ENCODE assay signal across 17 cellular contexts in the genomic region with DNA sequence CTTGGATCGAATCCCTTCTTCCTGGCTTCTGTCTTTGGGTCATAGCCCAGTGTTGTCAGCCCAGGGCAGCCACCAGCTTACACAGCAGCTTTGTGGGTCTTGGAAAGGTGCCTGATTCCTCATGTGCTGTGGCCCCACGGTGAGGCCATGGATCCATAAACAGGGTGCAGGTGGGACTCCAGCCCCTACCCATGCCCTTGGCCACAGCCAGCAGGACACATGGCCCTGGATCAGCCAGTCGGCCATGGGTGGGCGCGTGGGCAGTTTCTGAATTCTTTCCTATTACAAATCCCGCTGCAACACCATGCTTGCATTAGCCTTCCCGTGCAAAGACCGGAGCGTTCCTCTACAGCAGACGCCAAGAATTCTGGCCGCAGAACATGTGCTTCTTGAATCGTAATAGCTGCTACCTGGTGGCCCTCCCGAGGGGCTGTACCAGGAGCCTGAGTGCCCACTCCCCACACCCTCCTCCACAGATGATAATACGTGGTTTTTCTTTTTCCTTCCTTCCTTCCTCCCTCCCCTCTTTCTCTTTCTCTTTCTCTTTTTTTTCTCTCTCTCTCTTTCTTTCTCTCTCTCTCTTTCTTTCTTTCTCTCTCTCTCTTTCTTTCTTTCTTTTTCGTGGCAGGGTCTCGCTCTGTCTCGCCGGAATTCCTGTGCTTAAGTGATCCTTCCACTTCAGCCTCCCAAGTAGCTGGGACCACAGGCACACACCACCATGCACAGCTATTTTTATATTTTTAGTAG. TPM values are rescaled to one million over a fixed set of nuclear protein-coding genes. Genes with fewer than 3 reads are reported as not detected.
A peak's percentile ranks its signal among the peaks of the same experiment; 100 is the strongest.
DNase-seq lines count a peak whose midpoint lies in the region; ATAC-seq, FAIRE-seq and TF ChIP-seq lines count a peak whose summit lies in the region.
"Had no signal": no experiment of that assay in that cellular context is flagged by ENCODE, and none has a peak within 500 bp of the region (broad histone marks: within the 10 kb centered on the region; RNA-seq: fewer than 3 reads in every experiment).

No MANE protein-coding gene starts in this region.

- H3K4me3 ChIP-seq in HepG2 (replicated peaks in 1 of 3; ENCODE audit: insufficient read depth in 1 of 3, low read depth in 2 of 3, low read length in 3 of 3), result peak overlapping the region in 1 of 3 experiments; percentile 28; a peak in 2 of 6 replicates
- H3K4me3 ChIP-seq in HAP-1, result no peak overlapping the region

- TF ChIP-seq EP300 in HepG2 (IDR thresholded peaks at IDR 0.05; ENCODE audit: low read depth in 2 of 2, low read length in 2 of 2) (no peak), HepG2 (CRISPR knock-in tag; IDR thresholded peaks at IDR 0.05; ENCODE audit: borderline replicate concordance) (no peak)

- WGBS in HepG2 (ENCODE audit: low lambda C conversion rate), result 18% methylated on average over 16 of the region's 18 CpGs

- H3K4me2 ChIP-seq in HepG2 (ENCODE audit: low read depth, low read length), result peak overlapping the region; percentile 61

- H3K27ac Mint-ChIP-seq in stimulated activated naive CD8-positive, alpha-beta T cell treated with anti-CD3 and anti-CD28 coated beads, Interleukin-15, Interleukin-2, amounts not matched to agents 100 ng/mL and 50 ng/mL, for 24 hours, result peak overlapping the region; percentile 26

- H3K27ac ChIP-seq in HepG2 (ENCODE audit: extremely low read length, insufficient read depth, low read length), result no peak overlapping the region
- H3K27ac ChIP-seq: parathyroid adenoma had no signal

- H3K36me3 ChIP-seq in HepG2 (replicated peaks in 1 of 2; ENCODE audit: control insufficient read depth in 1 of 2, insufficient read depth in 2 of 2, low read length in 2 of 2) (no peaks in the 10 kb centered on the region), HAP-1 (replicated peaks) (no peaks in the 10 kb centered on the region)

- TF ChIP-seq CTCF in HepG2 (CRISPR knock-in tag; IDR thresholded peaks at IDR 0.05), result no peak

- no peak overlapping the region for H2AFZ ChIP-seq in HepG2 (ENCODE audit: low read length)
- H2AFZ ChIP-seq: parathyroid adenoma had no signal

- H3K27me3 Mint-ChIP-seq in stimulated activated naive CD8-positive, alpha-beta T cell treated with anti-CD3 and anti-CD28 coated beads, Interleukin-15, Interleukin-2, amounts not matched to agents 100 ng/mL and 50 ng/mL, for 24 hours, result peaks cover 25% of the 10 kb centered on the region

- ATAC-seq in stimulated activated naive CD8-positive, alpha-beta T cell treated with anti-CD3 and anti-CD28 coated beads, Interleukin-15, Interleukin-2, amounts not matched to agents 100 U/mL and 50 U/mL, for 24 hours, result no peak
- ATAC-seq in HepG2, result peak; percentile 13; the same call in 1 of the 3 replicates

- no TSS peak for BruUV-seq in HepG2 (replicated peaks; lab: Mats Ljungman, UMichigan)

- in situ Hi-C loops in HepG2 (cut with HindIII; ENCODE audit: extremely low pct_ligation_motif_present, low pct_unique_long_range_greater_than_20kb), result loop anchor here (25.0 kb wide), 1 partner anchor 713 kb away; no protein-coding TSS in a partner anchor
- in situ Hi-C loops in HAP-1 (cut with MboI; ENCODE audit: low sequenced_read_pairs), result no loop called here

- CTCF ChIA-PET in HepG2 (lab: Yijun Ruan, JAX; ENCODE audit: low intra/inter-chr PET ratio, low total read pairs), result no interaction called here

- H3K27me3 ChIP-seq in HepG2 (ENCODE audit: control insufficient read depth in 1 of 2, insufficient read depth in 2 of 2, low read length in 2 of 2), result peaks cover 6 to 43% of the 10 kb centered on the region in 2 experiments; a peak in 4 of 5 replicates
- no peaks in the 10 kb centered on the region for H3K27me3 ChIP-seq in HAP-1 (ENCODE audit: low read depth)

- no peaks in the 10 kb centered on the region for H3K79me2 ChIP-seq in HepG2 (ENCODE audit: insufficient read depth, low read length)
- H3K79me2 ChIP-seq: parathyroid adenoma had no signal

- TF ChIP-seq POLR2A in HepG2 (IDR thresholded peaks at IDR 0.05; ENCODE audit: insufficient read depth in 1 of 2, low read depth in 2 of 2, low read length in 2 of 2), result no peak
- no peak for TF ChIP-seq POLR2A in erythroblast (IDR thresholded peaks at IDR 0.05; ENCODE audit: low read length)

- peaks cover 40% of the 10 kb centered on the region for H3K4me1 ChIP-seq in HepG2 (ENCODE audit: insufficient read depth, low read length)
- no peaks in the 10 kb centered on the region for H3K4me1 ChIP-seq in HAP-1

- H3K4me3 Mint-ChIP-seq in stimulated activated naive CD8-positive, alpha-beta T cell treated with anti-CD3 and anti-CD28 coated beads, Interleukin-15, Interleukin-2, amounts not matched to agents 100 ng/mL and 50 ng/mL, for 24 hours, result no peak overlapping the region

- no peaks in the 10 kb centered on the region for H3K9me3 ChIP-seq in HepG2 (ENCODE audit: low read length)
- H3K9me3 ChIP-seq in HAP-1, result no peaks in the 10 kb centered on the region

- TF ChIP-seq RAD21 in HepG2 (CRISPR knock-in tag; IDR thresholded peaks at IDR 0.05), result no peak

- POLR2A ChIA-PET in HepG2 (lab: Yijun Ruan, JAX), result no interaction called here

- FAIRE-seq in HepG2 (lab: Jason Lieb, UNC), result no peak

- no peak overlapping the region for H3K9ac ChIP-seq in HepG2 (ENCODE audit: insufficient read depth, low read depth, low read length)
- H3K9ac ChIP-seq: parathyroid adenoma had no signal

- no peak for DNase-seq in stimulated activated naive CD8-positive, alpha-beta T cell treated with anti-CD3 and anti-CD28 coated beads, Interleukin-15, Interleukin-2, amounts not matched to agents 100 U/mL and 50 U/mL, for 24 hours
- DNase-seq in astrocyte of the hippocampus (ENCODE audit: low read depth, low spot score) (peak; percentile 77), HepG2 (ENCODE audit: low spot score) (no peak), HuH-7.5 (ENCODE audit: low spot score) (no peak), erythroblast (lab: John Stamatoyannopoulos, UW) (no peak), HAP-1 (ENCODE audit: low spot score in 2 of 2) (no peak)
- DNase-seq in activated CD4-positive, alpha-beta T cell treated with anti-CD3 and anti-CD28 coated beads, Interleukin-2, amount 50 U/mL, for 48 hours, result no peak
- DNase-seq: activated CD4-positive, CD25-positive, alpha-beta regulatory T cell; activated CD8-positive, alpha-beta memory T cell treated with anti-CD3 and anti-CD28 coated beads, Interleukin-2, amount 50 U/mL, for 4 hours; AML-193; DND-41; GOT3; MM.1S; NCI-H2227 treated with DMSO at 0.1 percent for 48 hours; trophoblast cell had no signal

- no peaks in the 10 kb centered on the region for H3K36me3 Mint-ChIP-seq in stimulated activated naive CD8-positive, alpha-beta T cell treated with anti-CD3 and anti-CD28 coated beads, Interleukin-15, Interleukin-2, amounts not matched to agents 100 ng/mL and 50 ng/mL, for 24 hours (ENCODE audit: low read depth)

- peaks cover 5% of the 10 kb centered on the region for H3K4me1 Mint-ChIP-seq in stimulated activated naive CD8-positive, alpha-beta T cell treated with anti-CD3 and anti-CD28 coated beads, Interleukin-15, Interleukin-2, amounts not matched to agents 100 ng/mL and 50 ng/mL, for 24 hours (ENCODE audit: low read depth)

- no peaks in the 10 kb centered on the region for H3K9me3 Mint-ChIP-seq in stimulated activated naive CD8-positive, alpha-beta T cell treated with anti-CD3 and anti-CD28 coated beads, Interleukin-15, Interleukin-2, amounts not matched to agents 100 ng/mL and 50 ng/mL, for 24 hours

- intact Hi-C loops in HepG2 (cut with micrococcal nuclease; ENCODE audit: unreplicated experiment), result no loop called here

- H4K20me1 ChIP-seq in HepG2 (ENCODE audit: insufficient read depth, low read length), result no peaks in the 10 kb centered on the region

TF ChIP-seq in HepG2, 621 proteins besides CTCF, POLR2A, EP300 and RAD21:
- TF ChIP-seq, protein P1, sequence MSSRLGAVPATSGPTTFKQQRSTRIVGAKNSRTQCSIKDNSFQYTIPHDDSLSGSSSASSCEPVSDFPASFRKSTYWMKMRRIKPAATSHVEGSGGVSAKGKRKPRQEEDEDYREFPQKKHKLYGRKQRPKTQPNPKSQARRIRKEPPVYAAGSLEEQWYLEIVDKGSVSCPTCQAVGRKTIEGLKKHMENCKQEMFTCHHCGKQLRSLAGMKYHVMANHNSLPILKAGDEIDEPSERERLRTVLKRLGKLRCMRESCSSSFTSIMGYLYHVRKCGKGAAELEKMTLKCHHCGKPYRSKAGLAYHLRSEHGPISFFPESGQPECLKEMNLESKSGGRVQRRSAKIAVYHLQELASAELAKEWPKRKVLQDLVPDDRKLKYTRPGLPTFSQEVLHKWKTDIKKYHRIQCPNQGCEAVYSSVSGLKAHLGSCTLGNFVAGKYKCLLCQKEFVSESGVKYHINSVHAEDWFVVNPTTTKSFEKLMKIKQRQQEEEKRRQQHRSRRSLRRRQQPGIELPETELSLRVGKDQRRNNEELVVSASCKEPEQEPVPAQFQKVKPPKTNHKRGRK (CRISPR knock-in tag; IDR thresholded peaks at IDR 0.05), result peak; percentile 84
- no peak for TF ChIP-seq DMAP1 (CRISPR knock-in tag; IDR thresholded peaks at IDR 0.05)

RNA-seq across cellular contexts. Expression of a gene that starts 2.9 kb away (rescaled TPM):
- 0.38 and 0.80 TPM in 2 replicates for total RNA-seq in HepG2 (2016; rRNA removed; fragmentation: Illumina TruSeq; extraction: Trizol)
- total RNA-seq in HepG2 (2016; cell fraction: cytosol; rRNA removed; fragmentation: Illumina TruSeq; extraction: Trizol; ENCODE audit: low read depth), result 0.79 and 1.1 TPM in 2 replicates
- 0.36 and 0.78 TPM in 2 replicates for total RNA-seq in HepG2 (2016; cell fraction: insoluble cytoplasmic fraction; rRNA removed; fragmentation: Illumina TruSeq; extraction: Trizol)
- 1.2 and 1.4 TPM in 2 replicates for total RNA-seq in HepG2 (2016; cell fraction: membrane; rRNA removed; fragmentation: Illumina TruSeq; extraction: Trizol)
- total RNA-seq in HepG2 (2016; cell fraction: nucleus; rRNA removed; fragmentation: Illumina TruSeq; extraction: Trizol), result 0.69 and 0.75 TPM in 2 replicates
- 0.55 and 2.0 TPM in 2 replicates for polyA plus RNA-seq in HepG2 (2011; rRNA removed)
- polyA plus RNA-seq in HepG2 (2011; cell fraction: cytosol; rRNA removed), result 0.69 and 1.1 TPM in 2 replicates
- 3.2 and 5.2 TPM in 2 replicates for polyA plus RNA-seq in HepG2 (2011; cell fraction: nucleus; rRNA removed)
- polyA plus RNA-seq in HepG2 (2012), result 0.24 and 0.57 TPM in 2 replicates
- 0.80 and 1.2 TPM in 2 replicates for polyA plus RNA-seq in HepG2 (2016; cell fraction: cytosol; fragmentation: Illumina TruSeq; extraction: Trizol; ENCODE audit: low read depth)
- 0.53 and 1.4 TPM in 2 replicates for polyA plus RNA-seq in HepG2 (2016; cell fraction: insoluble cytoplasmic fraction; fragmentation: Illumina TruSeq; extraction: Trizol; ENCODE audit: low read depth)
- 1.5 and 2.6 TPM in 2 replicates for polyA plus RNA-seq in HepG2 (2016; cell fraction: membrane; fragmentation: Illumina TruSeq; extraction: Trizol; ENCODE audit: low read depth)
- 2.1 and 2.8 TPM in 2 replicates for polyA plus RNA-seq in HepG2 (2016; cell fraction: nucleus; fragmentation: Illumina TruSeq; extraction: Trizol; ENCODE audit: insufficient read depth, low read depth)
- polyA minus RNA-seq in HepG2 (2011; rRNA and poly(A)+ RNA removed; ENCODE audit: low replicate concordance), result 0.70 and 1.1 TPM in 2 replicates
- polyA minus RNA-seq in HepG2 (2011; cell fraction: cytosol; rRNA and poly(A)+ RNA removed), result 1.5 TPM in 1 of 2 replicates, not detected in the other
- polyA minus RNA-seq in HepG2 (2011; cell fraction: nucleus; rRNA and poly(A)+ RNA removed), result 1.4 and 2.6 TPM in 2 replicates
